8 cellular contexts compared by ENCODE assay signal in the genomic region with DNA sequence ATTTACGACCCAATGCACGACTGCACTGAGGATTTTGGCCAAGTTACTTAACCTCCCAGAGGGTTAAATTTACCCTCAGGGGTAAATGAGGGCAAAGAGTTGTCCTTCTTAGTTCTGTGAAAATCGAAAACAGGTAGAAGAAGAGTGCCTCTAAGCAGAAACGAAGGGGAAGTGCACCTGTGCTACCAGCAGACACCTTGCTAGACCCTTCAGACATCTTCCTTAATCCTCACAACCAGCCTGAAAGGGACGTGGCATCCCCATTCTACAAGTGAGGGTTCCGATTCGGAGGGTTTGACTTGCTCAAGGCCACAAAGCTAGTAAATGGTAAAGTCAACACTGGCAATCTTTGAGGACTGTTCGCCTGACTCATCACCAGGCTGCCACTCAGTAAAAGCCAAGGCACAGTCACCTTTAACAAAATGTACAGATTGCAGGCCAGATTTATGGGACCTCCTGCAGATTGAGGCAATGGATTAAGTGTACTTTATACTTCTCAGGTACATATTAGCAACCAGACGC.
DNase-seq lines count a peak whose midpoint lies in the region; TF ChIP-seq lines count a peak whose summit lies in the region.

No MANE protein-coding gene starts in this region.

- no peaks in the 10 kb centered on the region for H3K27me3 ChIP-seq in DOHH2 (ENCODE audit: control insufficient read depth, low read length)
- no peaks in the 10 kb centered on the region for H3K27me3 ChIP-seq in iPS DF 6.9 (ENCODE audit: control insufficient read depth, insufficient read depth, low read length)

- H3K4me3 Mint-ChIP-seq in activated naive CD4-positive, alpha-beta T cell treated with anti-CD3 and anti-CD28 coated beads, Interleukin-2, amount 10 ng/mL, durations not matched to agents 7 days and 5 days = peak overlapping the region; percentile 74

- H4K20me1 ChIP-seq in DOHH2 (ENCODE audit: control insufficient read depth, insufficient read depth, low read depth, low read length) = no peaks in the 10 kb centered on the region

- H3K79me2 ChIP-seq in DOHH2 (ENCODE audit: control insufficient read depth, low read length) = no peaks in the 10 kb centered on the region

- no peaks in the 10 kb centered on the region for H3K9me3 ChIP-seq in DOHH2 (ENCODE audit: control insufficient read depth, insufficient read depth, low read length)
- H3K9me3 ChIP-seq in iPS DF 6.9 (ENCODE audit: control insufficient read depth, insufficient read depth, low read length) = no peaks in the 10 kb centered on the region

- H3K36me3 ChIP-seq in DOHH2 (ENCODE audit: control insufficient read depth, low read length) (no peaks in the 10 kb centered on the region), iPS DF 6.9 (ENCODE audit: control insufficient read depth, insufficient read depth, low read length) (no peaks in the 10 kb centered on the region)

- no peaks in the 10 kb centered on the region for H3K36me3 Mint-ChIP-seq in activated naive CD4-positive, alpha-beta T cell treated with anti-CD3 and anti-CD28 coated beads, Interleukin-2, amount 10 ng/mL, durations not matched to agents 7 days and 5 days

- peaks cover 65% of the 10 kb centered on the region for H3K4me1 ChIP-seq in DOHH2 (ENCODE audit: control insufficient read depth, low read length)
- peaks cover 6% of the 10 kb centered on the region; the same call in 1 of the 2 replicates for H3K4me1 ChIP-seq in iPS DF 6.9 (ENCODE audit: control insufficient read depth, insufficient read depth, low read length)

- peaks cover 13% of the 10 kb centered on the region for H3K27me3 Mint-ChIP-seq in activated naive CD4-positive, alpha-beta T cell treated with anti-CD3 and anti-CD28 coated beads, Interleukin-2, amount 10 ng/mL, durations not matched to agents 7 days and 5 days

- no peak for TF ChIP-seq CTCF in DOHH2 (IDR thresholded peaks at IDR 0.05; ENCODE audit: low read depth, low read length, poor library complexity, severe bottlenecking)

- H3F3A ChIP-seq in DOHH2 (ENCODE audit: control insufficient read depth, insufficient read depth) = peaks cover 32% of the 10 kb centered on the region

- DNase-seq in NCI-H187 treated with DMSO at 0.1 percent for 48 hours (lab: John Stamatoyannopoulos, UW) (peak; percentile 59), iPS DF 6.9 (ENCODE audit: low read depth, low spot score) (no peak), NCI-H1092 (lab: John Stamatoyannopoulos, UW) (no peak), T-helper 9 cell (no peak)
- no peak for DNase-seq in activated naive CD4-positive, alpha-beta T cell treated with anti-CD3 and anti-CD28 coated beads, Interleukin-2, amount 10 ng/mL, durations not matched to agents 7 days and 5 days
- no peak for DNase-seq in effector CD8-positive, alpha-beta T cell (lab: John Stamatoyannopoulos, UW)

- H3K9me3 Mint-ChIP-seq in activated naive CD4-positive, alpha-beta T cell treated with anti-CD3 and anti-CD28 coated beads, Interleukin-2, amount 10 ng/mL, durations not matched to agents 7 days and 5 days = no peaks in the 10 kb centered on the region

- no peaks in the 10 kb centered on the region for H3K9me2 ChIP-seq in DOHH2 (replicated peaks; ENCODE audit: control insufficient read depth, low read length)

- peaks cover 55% of the 10 kb centered on the region for H3K4me1 Mint-ChIP-seq in activated naive CD4-positive, alpha-beta T cell treated with anti-CD3 and anti-CD28 coated beads, Interleukin-2, amount 10 ng/mL, durations not matched to agents 7 days and 5 days

- no CpG with 5 or more reads among the region's 9 CpGs for WGBS in iPS DF 6.9 (ENCODE audit: insufficient coverage, insufficient read length)

- H3K4me2 ChIP-seq in DOHH2 (ENCODE audit: low read length) = peak overlapping the region; percentile 82

- CTCF ChIA-PET in activated naive CD4-positive, alpha-beta T cell treated with anti-CD3 and anti-CD28 coated beads, Interleukin-2, amount 10 ng/mL, durations not matched to agents 7 days and 5 days (lab: Charles Lee) = interaction anchor here (1.2 to 6.0 kb wide), 2 partner anchors 16 to 108 kb away, joined by 3 to 116 read pairs; no protein-coding TSS in a partner anchor

- H3K27ac ChIP-seq in DOHH2 (ENCODE audit: low read depth, low read length) (peak overlapping the region; percentile 67), iPS DF 6.9 (ENCODE audit: low read length) (no peak overlapping the region), skin epidermis (peak overlapping the region; percentile 83 to 99 (median 97))

- H3K4me3 ChIP-seq in DOHH2 (ENCODE audit: low read length) = peak overlapping the region; percentile 78
- peak overlapping the region; percentile 66; the same call in 1 of the 2 replicates for H3K4me3 ChIP-seq in iPS DF 6.9 (ENCODE audit: low read length)
- H3K4me3 ChIP-seq in skin epidermis = peak overlapping the region; percentile 40 to 52 (median 47)

- H3K27ac Mint-ChIP-seq in activated naive CD4-positive, alpha-beta T cell treated with anti-CD3 and anti-CD28 coated beads, Interleukin-2, amount 10 ng/mL, durations not matched to agents 7 days and 5 days = peak overlapping the region; percentile 74
